In genomic region chr3:30578986-30579579, GRCh38 we compare ENCODE assay signal across 14 cellular contexts. TPM values are rescaled to one million over a fixed set of nuclear protein-coding genes. Genes with fewer than 3 reads are reported as not detected.
DNase-seq lines count a peak whose midpoint lies in the region; ATAC-seq, FAIRE-seq and TF ChIP-seq lines count a peak whose summit lies in the region.
"Had no signal": no experiment of that assay in that cellular context is flagged by ENCODE, and none has a peak within 500 bp of the region (broad histone marks: within the 10 kb centered on the region; RNA-seq: fewer than 3 reads in every experiment).

No MANE protein-coding gene starts in this region.

- H3K4me3 ChIP-seq in GM23248 (no peak overlapping the region), breast epithelium (no peak overlapping the region), HepG2 (replicated peaks in 1 of 3; ENCODE audit: insufficient read depth in 1 of 3, low read depth in 2 of 3, low read length in 3 of 3) (no peak overlapping the region), uterus (no peak overlapping the region), SJCRH30 (no peak overlapping the region)

- no peaks in the 10 kb centered on the region for H3K36me3 ChIP-seq in GM23248 (ENCODE audit: low read depth)
- no peaks in the 10 kb centered on the region for H3K36me3 ChIP-seq in breast epithelium
- no peaks in the 10 kb centered on the region for H3K36me3 ChIP-seq in HepG2 (replicated peaks in 1 of 2; ENCODE audit: control insufficient read depth in 1 of 2, insufficient read depth in 2 of 2, low read length in 2 of 2)
- H3K36me3 ChIP-seq in uterus: no peaks in the 10 kb centered on the region
- H3K36me3 ChIP-seq in SJCRH30: no peaks in the 10 kb centered on the region

- WGBS in GM23248 (ENCODE audit: low coverage in 1 of 2, low lambda C conversion rate in 2 of 2, missing lambda C conversion rate in 2 of 2), 2 experiments: 98 to 99% methylated on average over 4 of the region's 4 CpGs
- WGBS in HepG2 (ENCODE audit: low lambda C conversion rate): 94% methylated on average over 4 of the region's 4 CpGs

- no peaks in the 10 kb centered on the region for H3K9me3 ChIP-seq in GM23248 (ENCODE audit: low read depth)
- H3K9me3 ChIP-seq in breast epithelium: no peaks in the 10 kb centered on the region
- no peaks in the 10 kb centered on the region for H3K9me3 ChIP-seq in HepG2 (ENCODE audit: low read length)
- H3K9me3 ChIP-seq in uterus: no peaks in the 10 kb centered on the region
- no peaks in the 10 kb centered on the region for H3K9me3 ChIP-seq in SJCRH30 (replicated peaks)

- H3K27ac ChIP-seq in GM23248: peak overlapping the region; percentile 83
- H3K27ac ChIP-seq in breast epithelium: peak overlapping the region; percentile 49 to 57
- peak overlapping the region; percentile 12 for H3K27ac ChIP-seq in HepG2 (ENCODE audit: extremely low read length, insufficient read depth, low read length)
- H3K27ac ChIP-seq in uterus: no peak overlapping the region
- H3K27ac ChIP-seq in SJCRH30: no peak overlapping the region

- no peak for TF ChIP-seq CTCF in breast epithelium (IDR thresholded peaks at IDR 0.05)
- TF ChIP-seq CTCF in HepG2 (CRISPR knock-in tag; IDR thresholded peaks at IDR 0.05): no peak
- TF ChIP-seq CTCF in uterus (IDR thresholded peaks at IDR 0.05): no peak
- no peak for TF ChIP-seq CTCF in GM13977 (IDR thresholded peaks at IDR 0.05; ENCODE audit: extremely low read depth, insufficient read depth, missing control alignments)

- no TSS peak for BruUV-seq in HepG2 (replicated peaks; lab: Mats Ljungman, UMichigan)

- no peaks in the 10 kb centered on the region for H4K20me1 ChIP-seq in GM23248 (ENCODE audit: insufficient read depth)
- H4K20me1 ChIP-seq in HepG2 (ENCODE audit: insufficient read depth, low read length): no peaks in the 10 kb centered on the region

- TF ChIP-seq POLR2A in breast epithelium (IDR thresholded peaks at IDR 0.05) (no peak), HepG2 (IDR thresholded peaks at IDR 0.05; ENCODE audit: insufficient read depth in 1 of 2, low read depth in 2 of 2, low read length in 2 of 2) (no peak), uterus (IDR thresholded peaks at IDR 0.05) (no peak)

- H3K79me2 ChIP-seq in GM23248 (ENCODE audit: insufficient read depth) (no peaks in the 10 kb centered on the region), HepG2 (ENCODE audit: insufficient read depth, low read length) (no peaks in the 10 kb centered on the region)

- intact Hi-C loops in breast epithelium (cut with DNase I; ENCODE audit: low total_unique reads) (no loop called here), HepG2 (cut with micrococcal nuclease; ENCODE audit: unreplicated experiment) (no loop called here), uterus (cut with DNase I; ENCODE audit: low total_unique reads) (no loop called here)

- no peak overlapping the region for H3K9ac ChIP-seq in GM23248
- H3K9ac ChIP-seq in HepG2 (ENCODE audit: insufficient read depth, low read depth, low read length): no peak overlapping the region

- DNase-seq in GM23248 (no peak), breast epithelium (ENCODE audit: low spot score in 2 of 2) (no peak), HepG2 (ENCODE audit: low spot score) (no peak), uterus (peak; percentile 29 to 30), inferior parietal cortex (ENCODE audit: extremely low spot score) (no peak), SJCRH30 (no peak), GM13977 (ENCODE audit: low spot score) (no peak)
- DNase-seq: activated CD4-positive, alpha-beta memory T cell treated with anti-CD3 and anti-CD28 coated beads for 36 hours; activated T-cell treated with anti-CD3 and anti-CD28 coated beads, Interleukin-2, amount 50 U/mL, for 24 hours; DMS153; Karpas-422; midbrain; RPMI8226; SW 1271 had no signal

- no peak for FAIRE-seq in HepG2 (lab: Jason Lieb, UNC)

- peaks cover 27% of the 10 kb centered on the region for H3K4me1 ChIP-seq in GM23248 (ENCODE audit: insufficient read depth)
- H3K4me1 ChIP-seq in breast epithelium: no peaks in the 10 kb centered on the region
- peaks cover 56% of the 10 kb centered on the region for H3K4me1 ChIP-seq in HepG2 (ENCODE audit: insufficient read depth, low read length)
- no peaks in the 10 kb centered on the region for H3K4me1 ChIP-seq in uterus
- H3K4me1 ChIP-seq in SJCRH30: no peaks in the 10 kb centered on the region

- peaks cover 22% of the 10 kb centered on the region for H3F3A ChIP-seq in GM23248 (ENCODE audit: insufficient read depth)

- no peak for TF ChIP-seq EP300 in HepG2 (IDR thresholded peaks at IDR 0.05; ENCODE audit: low read depth in 2 of 2, low read length in 2 of 2)
- no peak for TF ChIP-seq EP300 in HepG2 (CRISPR knock-in tag; IDR thresholded peaks at IDR 0.05; ENCODE audit: borderline replicate concordance)

- no peak overlapping the region for H2AFZ ChIP-seq in GM23248
- no peak overlapping the region for H2AFZ ChIP-seq in HepG2 (ENCODE audit: low read length)

- H3K27me3 ChIP-seq in GM23248 (replicated peaks; ENCODE audit: insufficient read depth) (no peaks in the 10 kb centered on the region), breast epithelium (no peaks in the 10 kb centered on the region), HepG2 (ENCODE audit: control insufficient read depth in 1 of 2, insufficient read depth in 2 of 2, low read length in 2 of 2) (no peaks in the 10 kb centered on the region), uterus (no peaks in the 10 kb centered on the region), SJCRH30 (no peaks in the 10 kb centered on the region)

- in situ Hi-C loops in GM23248 (cut with MboI) (no loop called here), HepG2 (cut with HindIII; ENCODE audit: extremely low pct_ligation_motif_present, low pct_unique_long_range_greater_than_20kb) (no loop called here), GM13977 (cut with MboI; ENCODE audit: low pct_unique_long_range_greater_than_20kb, low sequenced_read_pairs, unreplicated experiment) (no loop called here)

- CTCF ChIA-PET in HepG2 (lab: Yijun Ruan, JAX; ENCODE audit: low intra/inter-chr PET ratio, low total read pairs): no interaction called here

- H3K4me2 ChIP-seq in GM23248 (ENCODE audit: unreplicated experiment) (no peak overlapping the region), HepG2 (ENCODE audit: low read depth, low read length) (no peak overlapping the region)

- TF ChIP-seq RAD21 in HepG2 (CRISPR knock-in tag; IDR thresholded peaks at IDR 0.05): no peak

- POLR2A ChIA-PET in HepG2 (lab: Yijun Ruan, JAX): interaction anchor here (0.7 to 2.5 kb wide), 6 partner anchors 18 to 320 kb away, joined by 3 to 16 read pairs (median 3); partner anchors contain the start of gene TGFBR2

- no peak for ATAC-seq in HepG2

- H3K9me2 ChIP-seq in GM23248 (ENCODE audit: insufficient read depth): no peaks in the 10 kb centered on the region

TF ChIP-seq in HepG2, 621 proteins besides CTCF, POLR2A, EP300 and RAD21 (continues in another document):
- no peak for TF ChIP-seq FOXA3 (CRISPR knock-in tag; IDR thresholded peaks at IDR 0.05)
- TF ChIP-seq ZNF264 (CRISPR knock-in tag; IDR thresholded peaks at IDR 0.05): no peak
- TF ChIP-seq SPEN (CRISPR knock-in tag; IDR thresholded peaks at IDR 0.05; ENCODE audit: low read depth): no peak
- no peak for TF ChIP-seq ARID3A (IDR thresholded peaks at IDR 0.05; ENCODE audit: low read depth, low read length)
- TF ChIP-seq HMGA1 (CRISPR knock-in tag; conservative IDR thresholded peaks at IDR 0.05): no peak
- no peak for TF ChIP-seq AKAP8 (CRISPR knock-in tag; IDR thresholded peaks at IDR 0.05)
- TF ChIP-seq MBNL3 (CRISPR knock-in tag; conservative IDR thresholded peaks at IDR 0.05): no peak
- TF ChIP-seq ZNF737 (CRISPR knock-in tag; IDR thresholded peaks at IDR 0.05; ENCODE audit: borderline replicate concordance): no peak

RNA-seq across cellular contexts. Expression of gene TGFBR2, which starts 27.3 kb away (rescaled TPM):
- 179 and 188 TPM in 2 replicates for total RNA-seq in GM23248 (2014; rRNA removed; shearing (Covaris generic))
- 134 and 135 TPM in 2 replicates for polyA plus RNA-seq in GM23248 (2016; fragmentation: Nextera tagmentation; extraction: Ambion mirVana)
- total RNA-seq in breast epithelium: 100 to 1,000 TPM; 205 to 281 (median 243) TPM
- total RNA-seq in HepG2 (2016; rRNA removed; fragmentation: Illumina TruSeq; extraction: Trizol): 68.1 and 82.2 TPM in 2 replicates
- total RNA-seq in HepG2 (2016; cell fraction: cytosol; rRNA removed; fragmentation: Illumina TruSeq; extraction: Trizol; ENCODE audit: low read depth): 25.9 and 27.4 TPM in 2 replicates
- 66.0 and 82.3 TPM in 2 replicates for total RNA-seq in HepG2 (2016; cell fraction: insoluble cytoplasmic fraction; rRNA removed; fragmentation: Illumina TruSeq; extraction: Trizol)
- total RNA-seq in HepG2 (2016; cell fraction: membrane; rRNA removed; fragmentation: Illumina TruSeq; extraction: Trizol): 67.6 and 68.8 TPM in 2 replicates
- 134 and 135 TPM in 2 replicates for total RNA-seq in HepG2 (2016; cell fraction: nucleus; rRNA removed; fragmentation: Illumina TruSeq; extraction: Trizol)
- 187 and 204 TPM in 2 replicates for polyA plus RNA-seq in HepG2 (2011; rRNA removed)
- polyA plus RNA-seq in HepG2 (2011; cell fraction: cytosol; rRNA removed): 141 and 194 TPM in 2 replicates
- 105 and 123 TPM in 2 replicates for polyA plus RNA-seq in HepG2 (2011; cell fraction: nucleus; rRNA removed)
- 125 and 162 TPM in 2 replicates for polyA plus RNA-seq in HepG2 (2012)
- polyA plus RNA-seq in HepG2 (2016; cell fraction: cytosol; fragmentation: Illumina TruSeq; extraction: Trizol; ENCODE audit: low read depth): 8.6 and 9.7 TPM in 2 replicates
- 68.0 and 70.0 TPM in 2 replicates for polyA plus RNA-seq in HepG2 (2016; cell fraction: insoluble cytoplasmic fraction; fragmentation: Illumina TruSeq; extraction: Trizol; ENCODE audit: low read depth)
- 38.2 and 38.9 TPM in 2 replicates for polyA plus RNA-seq in HepG2 (2016; cell fraction: membrane; fragmentation: Illumina TruSeq; extraction: Trizol; ENCODE audit: low read depth)
- 134 and 138 TPM in 2 replicates for polyA plus RNA-seq in HepG2 (2016; cell fraction: nucleus; fragmentation: Illumina TruSeq; extraction: Trizol; ENCODE audit: insufficient read depth, low read depth)
- polyA minus RNA-seq in HepG2 (2011; rRNA and poly(A)+ RNA removed; ENCODE audit: low replicate concordance): 24.1 and 399 TPM in 2 replicates
- 188 and 237 TPM in 2 replicates for polyA minus RNA-seq in HepG2 (2011; cell fraction: cytosol; rRNA and poly(A)+ RNA removed)
- polyA minus RNA-seq in HepG2 (2011; cell fraction: nucleus; rRNA and poly(A)+ RNA removed): 353 and 432 TPM in 2 replicates
- total RNA-seq in uterus: 100 to 1,000 TPM in 3 of 4 donors, 10 to 100 TPM in 1; 95.3 to 255 (median 211) TPM
- total RNA-seq in SJCRH30 (2014; rRNA removed; shearing (Covaris generic)): 16.9 and 17.8 TPM in 2 replicates

Comparison
In these comparisons a context has a peak if more than half of its experiments do, and no peak if none do; other contexts are left out.
1. DNase-seq: peak in uterus (2 of 2); none in GM23248 (single experiment), breast epithelium (0 of 2), HepG2 (single experiment), inferior parietal cortex (single experiment), SJCRH30 (0 of 2) and GM13977 (single experiment).
2. H3K27ac ChIP-seq: peak in GM23248 (single experiment), breast epithelium (2 of 2) and HepG2 (single experiment); none in uterus (0 of 2) and SJCRH30 (single experiment).